In genomic region chr5:150498501-150498900, GRCh38 we compare ENCODE assay signal across 1 cellular context.
TF ChIP-seq lines count a peak whose summit lies in the region.

No MANE protein-coding gene starts in this region.

TF ChIP-seq in Ishikawa, 13 proteins besides CTCF, POLR2A, EP300 and RAD21 (continued from another document):
- TF ChIP-seq CREB1 (IDR thresholded peaks at IDR 0.05; ENCODE audit: low read depth), result no peak
